Comparison of ENCODE assay signal across 28 cellular contexts in the genomic region with DNA sequence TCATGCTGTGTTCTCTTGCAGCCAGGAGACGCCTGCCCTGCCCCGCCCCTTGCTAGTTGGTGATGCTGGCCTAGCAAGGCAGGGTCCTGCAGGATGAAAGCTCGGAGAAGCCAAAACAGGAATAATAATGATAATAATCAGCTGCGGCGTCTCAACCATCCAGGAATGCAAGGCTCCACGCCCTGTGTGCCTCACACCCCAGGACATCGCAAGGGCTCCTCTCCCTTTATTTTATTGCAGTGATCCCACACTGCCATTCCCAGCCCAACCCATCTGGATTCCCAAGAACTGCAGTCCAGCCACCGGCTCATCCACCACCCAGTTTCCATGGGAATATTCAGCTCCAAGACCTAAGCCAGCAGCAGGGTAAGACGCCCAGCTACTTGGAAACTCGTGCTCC.
"Had no signal": no experiment of that assay in that cellular context is flagged by ENCODE, and none has a peak within 500 bp of the region (broad histone marks: within the 10 kb centered on the region; RNA-seq: fewer than 3 reads in every experiment).

No MANE protein-coding gene starts in this region.

- H3K4me1 ChIP-seq: adrenal gland, Peyer's patch, SJSA1 had no signal

- H3K27ac Mint-ChIP-seq: activated CD4-positive, alpha-beta T cell treated with anti-CD3 and anti-CD28 coated beads, Interleukin-2, amount 10 ng/mL, durations not matched to agents 24 days and 14 days; activated CD8-positive, alpha-beta T cell treated with anti-CD3 and anti-CD28 coated beads for 36 hours; activated naive CD4-positive, alpha-beta T cell treated with anti-CD3 and anti-CD28 coated beads, Interleukin-2, amount 50 U/mL, for 24 hours; activated T-cell treated with anti-CD3 and anti-CD28 coated beads, Interleukin-2, amount 50 U/mL, for 24 hours; activated T-helper 2 cell treated with anti-CD3 and anti-CD28 coated beads, Interferon-gamma antibody, Interleukin-2, Interleukin-4, amounts not matched to agents 10 μg/mL and 5 μg/mL and 100 μg/mL, durations not matched to agents 14 hours and 24 hours and 36 hours; T-helper 1 cell treated with Interleukin-12 subunit alpha and Interleukin-12 subunit beta and Interleukin-4 antibody, amounts not matched to agents 30 μg/mL and 1 μg/mL, for 36 hours had no signal

- H3K9ac ChIP-seq: SK-N-SH had no signal

- H3K27me3 ChIP-seq: adrenal gland, body of pancreas, MG63, Peyer's patch had no signal

- H3K9me3 ChIP-seq: adrenal gland, body of pancreas, MG63, Peyer's patch, SJSA1, SK-N-SH had no signal

- H3K36me3 ChIP-seq: adrenal gland, MG63, Peyer's patch, SJSA1 had no signal

- H3K27me3 Mint-ChIP-seq: activated CD8-positive, alpha-beta T cell treated with anti-CD3 and anti-CD28 coated beads for 36 hours; activated naive CD4-positive, alpha-beta T cell treated with anti-CD3 and anti-CD28 coated beads, Interleukin-2, amount 50 U/mL, for 24 hours; activated T-cell treated with anti-CD3 and anti-CD28 coated beads, Interleukin-2, amount 50 U/mL, for 24 hours had no signal

- DNase-seq: activated CD4-positive, alpha-beta T cell treated with anti-CD3 and anti-CD28 coated beads, Interleukin-2, amount 10 ng/mL, durations not matched to agents 24 days and 14 days; activated CD4-positive, alpha-beta T cell treated with anti-CD3 and anti-CD28 coated beads, Interleukin-2, amount 50 U/mL, for 4 hours; activated CD8-positive, alpha-beta T cell treated with anti-CD3 and anti-CD28 coated beads for 36 hours; activated gamma-delta T cell; activated naive CD4-positive, alpha-beta T cell treated with Interleukin-2 at 50 U/mL for 16 hours; activated naive CD8-positive, alpha-beta T cell treated with anti-CD3 and anti-CD28 coated beads, Interleukin-2, amount 10 ng/mL, durations not matched to agents 7 days and 5 days; activated T-cell treated with anti-CD3 and anti-CD28 coated beads, Interleukin-2, amount 50 U/mL, for 24 hours; adrenal gland; body of pancreas; central memory CD4-positive, alpha-beta T cell; MG63; NCI-H1048; NCI-H1105 treated with DMSO at 0.1 percent for 48 hours; NCI-H1436; NCI-H1694; NCI-H1930; NCI-H2081 treated with DMSO at 0.1 percent for 48 hours; NCI-H345; NCI-H524 treated with DMSO at 0.1 percent for 48 hours; SHP77 treated with DMSO at 0.1 percent for 48 hours; SK-N-SH had no signal

- H3K4me3 Mint-ChIP-seq: activated CD4-positive, alpha-beta T cell treated with anti-CD3 and anti-CD28 coated beads, Interleukin-2, amount 10 ng/mL, durations not matched to agents 24 days and 14 days; activated CD8-positive, alpha-beta T cell treated with anti-CD3 and anti-CD28 coated beads for 36 hours; activated naive CD4-positive, alpha-beta T cell treated with anti-CD3 and anti-CD28 coated beads, Interleukin-2, amount 50 U/mL, for 24 hours; activated naive CD8-positive, alpha-beta T cell treated with anti-CD3 and anti-CD28 coated beads, Interleukin-2, amount 10 ng/mL, durations not matched to agents 7 days and 5 days; activated T-cell treated with anti-CD3 and anti-CD28 coated beads, Interleukin-2, amount 50 U/mL, for 24 hours; T-helper 1 cell treated with Interleukin-12 subunit alpha and Interleukin-12 subunit beta and Interleukin-4 antibody, amounts not matched to agents 30 μg/mL and 1 μg/mL, for 36 hours; T-helper 2 cell treated with Interferon-gamma antibody and Interleukin-4, amounts not matched to agents 5 μg/mL and 100 μg/mL, for 36 hours had no signal

- H3K27ac ChIP-seq: adrenal gland, body of pancreas, Peyer's patch, SJSA1 had no signal

- ATAC-seq: activated CD8-positive, alpha-beta T cell treated with anti-CD3 and anti-CD28 coated beads for 36 hours; body of pancreas; K562 had no signal

- H3K4me3 ChIP-seq: adrenal gland, body of pancreas, K562, MG63, Peyer's patch, SJSA1 had no signal

- H3K4me2 ChIP-seq: SK-N-SH had no signal

- H3K9me3 Mint-ChIP-seq: activated CD4-positive, alpha-beta T cell treated with anti-CD3 and anti-CD28 coated beads, Interleukin-2, amount 10 ng/mL, durations not matched to agents 24 days and 14 days; activated CD8-positive, alpha-beta T cell treated with anti-CD3 and anti-CD28 coated beads for 36 hours; activated T-cell treated with anti-CD3 and anti-CD28 coated beads, Interleukin-2, amount 50 U/mL, for 24 hours; activated T-helper 2 cell treated with anti-CD3 and anti-CD28 coated beads, Interferon-gamma antibody, Interleukin-2, Interleukin-4, amounts not matched to agents 10 μg/mL and 5 μg/mL and 100 μg/mL, durations not matched to agents 14 hours and 24 hours and 36 hours; T-helper 1 cell treated with Interleukin-12 subunit alpha and Interleukin-12 subunit beta and Interleukin-4 antibody, amounts not matched to agents 30 μg/mL and 1 μg/mL, for 36 hours; T-helper 2 cell treated with Interferon-gamma antibody and Interleukin-4, amounts not matched to agents 5 μg/mL and 100 μg/mL, for 36 hours had no signal
